ENCODE assay signal across 25 cellular contexts in the genomic region with DNA sequence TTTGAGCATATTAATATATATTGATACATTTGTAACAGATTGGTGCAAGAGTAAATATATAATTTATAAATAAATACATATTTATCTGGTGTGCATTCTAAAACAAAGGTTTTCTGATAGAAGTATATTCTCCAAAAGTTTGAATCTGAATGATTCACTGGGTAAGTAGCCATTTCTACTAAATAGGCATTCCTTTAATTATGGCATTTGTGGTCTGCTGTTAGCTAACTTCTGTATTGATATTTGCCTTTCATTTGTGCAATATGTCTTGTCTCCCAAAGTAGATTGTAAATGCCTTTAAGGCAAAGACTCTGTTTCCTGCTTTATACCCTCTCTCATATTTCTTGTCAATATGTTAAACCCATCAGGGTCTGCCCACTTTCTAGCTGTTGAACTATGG. TPM values are rescaled to one million over a fixed set of nuclear protein-coding genes. Genes with fewer than 3 reads are reported as not detected.
DNase-seq lines count a peak whose midpoint lies in the region; ATAC-seq and TF ChIP-seq lines count a peak whose summit lies in the region.
"Had no signal": no experiment of that assay in that cellular context is flagged by ENCODE, and none has a peak within 500 bp of the region (broad histone marks: within the 10 kb centered on the region; RNA-seq: fewer than 3 reads in every experiment).

No MANE protein-coding gene starts in this region.

- peak; percentile 10 for DNase-seq in mammary epithelial cell
- no peak for DNase-seq in MCF 10A (ENCODE audit: unreplicated experiment)
- peak; percentile 77 for DNase-seq in PC-3
- peak; percentile 20 for DNase-seq in fibroblast of gingiva (ENCODE audit: low read depth)
- DNase-seq in stimulated activated CD4-positive, alpha-beta T cell treated with anti-CD3 and anti-CD28 coated beads, Interleukin-2, amount 100 ng/mL, for 48 hours = no peak
- no peak for DNase-seq in GM13977 (ENCODE audit: low spot score)
- DNase-seq in HCEC 1CT = no peak
- no peak for DNase-seq in posterior vena cava (ENCODE audit: low spot score)
- DNase-seq: BE2C; CD8-positive, alpha-beta memory T cell; DMS 273 treated with DMSO at 0.1 percent for 48 hours; DND-41; KBM-7; MG63; NCI-H1048; NCI-H1417; NCI-H1694 treated with DMSO at 0.1 percent for 48 hours; NCI-H2081; NCI-H2227 treated with DMSO at 0.1 percent for 48 hours; NCI-H526 treated with DMSO at 0.1 percent for 48 hours; Peyer's patch; SIG-M5 had no signal

- H3K9me3 ChIP-seq in mammary epithelial cell (replicated peaks; ENCODE audit: insufficient read depth, low read length) = no peaks in the 10 kb centered on the region
- no peaks in the 10 kb centered on the region for H3K9me3 ChIP-seq in PC-3 (ENCODE audit: low read length)
- H3K9me3 ChIP-seq: BE2C, MG63, Peyer's patch had no signal

- peaks cover 17% of the 10 kb centered on the region for H3K4me1 Mint-ChIP-seq in MCF 10A (ENCODE audit: insufficient read depth, unreplicated experiment)
- H3K4me1 Mint-ChIP-seq: CD14-positive monocyte; CD8-positive, alpha-beta memory T cell had no signal

- TF ChIP-seq CTCF in mammary epithelial cell (conservative IDR thresholded peaks at IDR 0.05 in 1 of 2, IDR thresholded peaks at IDR 0.05 in 1 of 2; ENCODE audit: extremely low read depth in 1 of 2, insufficient read depth in 1 of 2, low read depth in 1 of 2, low read length in 2 of 2) (no peak), MCF 10A (IDR thresholded peaks at IDR 0.05; ENCODE audit: unreplicated experiment) (no peak), PC-3 (conservative IDR thresholded peaks at IDR 0.05; ENCODE audit: low read depth, low read length) (no peak), GM13977 (IDR thresholded peaks at IDR 0.05; ENCODE audit: extremely low read depth, insufficient read depth, missing control alignments) (no peak)

- H4K20me1 ChIP-seq in mammary epithelial cell (ENCODE audit: insufficient read depth, low read length) = no peaks in the 10 kb centered on the region
- H4K20me1 ChIP-seq in PC-3 (ENCODE audit: low read length) = no peaks in the 10 kb centered on the region

- POLR2A ChIA-PET in MCF 10A (lab: Yijun Ruan, JAX) (interaction anchor here (0.9 to 2.4 kb wide), 3 partner anchors 9 to 154 kb away, joined by 3 to 11 read pairs (median 3); no protein-coding TSS in a partner anchor), PC-3 (lab: Charles Lee; ENCODE audit: unreplicated experiment) (interaction anchor here (0.6 kb wide), 2 partner anchors 207 to 427 kb away, joined by 3 to 7 read pairs; no protein-coding TSS in a partner anchor)

- no peak overlapping the region for H3K9ac ChIP-seq in mammary epithelial cell (ENCODE audit: insufficient read depth, low read length)
- no peak overlapping the region for H3K9ac ChIP-seq in PC-3 (ENCODE audit: low read length)

- H3K4me3 Mint-ChIP-seq in MCF 10A (ENCODE audit: unreplicated experiment) = no peak overlapping the region
- H3K4me3 Mint-ChIP-seq: CD14-positive monocyte; CD8-positive, alpha-beta memory T cell had no signal

- H3K27me3 ChIP-seq in mammary epithelial cell (ENCODE audit: insufficient read depth, low read length) (no peaks in the 10 kb centered on the region), PC-3 (ENCODE audit: low read length) (no peaks in the 10 kb centered on the region)
- H3K27me3 ChIP-seq: BE2C, MG63, Peyer's patch had no signal

- dilution Hi-C loops in mammary epithelial cell (cut with HindIII; ENCODE audit: low sequenced_read_pairs) = no loop called here

- BruUV-seq in mammary epithelial cell (replicated peaks; lab: Mats Ljungman, UMichigan) (no TSS peak), MCF 10A (replicated peaks; lab: Mats Ljungman, UMichigan) (no TSS peak), PC-3 (replicated peaks; lab: Mats Ljungman, UMichigan) (no TSS peak)

- CTCF ChIA-PET in mammary epithelial cell (lab: Charles Lee; ENCODE audit: low non-redundant PET) = no interaction called here
- CTCF ChIA-PET in MCF 10A (lab: Yijun Ruan, JAX) = interaction anchor here (0.5 kb wide), 1 partner anchor 41 kb away, joined by 4 read pairs; no protein-coding TSS in a partner anchor
- CTCF ChIA-PET in PC-3 (lab: Charles Lee) = no interaction called here

- H3K79me2 ChIP-seq in mammary epithelial cell (ENCODE audit: insufficient read depth, low read length) = no peaks in the 10 kb centered on the region
- H3K79me2 ChIP-seq in PC-3 (ENCODE audit: low read length) = no peaks in the 10 kb centered on the region

- H3K27ac ChIP-seq in mammary epithelial cell (ENCODE audit: insufficient read depth, low read depth, low read length) = peak overlapping the region; percentile 11
- H3K27ac ChIP-seq in PC-3 (ENCODE audit: low read length) = 0 out of 2 replicates have a peak overlapping the region, but pooled peaks have one; percentile 0
- H3K27ac ChIP-seq: 22Rv1, Peyer's patch, SK-N-MC had no signal

- H2AFZ ChIP-seq in mammary epithelial cell (ENCODE audit: low read depth, low read length) = no peak overlapping the region
- no peak overlapping the region for H2AFZ ChIP-seq in PC-3 (ENCODE audit: low read length)

- H3K9me2 ChIP-seq in PC-3 (replicated peaks; ENCODE audit: low read length) = 0 out of 2 replicates have a peak, but pooled peaks cover 3% of the 10 kb centered on the region

- H3K4me2 ChIP-seq in mammary epithelial cell (ENCODE audit: insufficient read depth, low read depth, low read length) (peak overlapping the region; percentile 62), PC-3 (ENCODE audit: low read length) (peak overlapping the region; percentile 54)

- H3K4me1 ChIP-seq in mammary epithelial cell (ENCODE audit: insufficient read depth, low read length) (peaks cover 24% of the 10 kb centered on the region), PC-3 (ENCODE audit: insufficient read depth, low read length) (peaks cover 15% of the 10 kb centered on the region)
- H3K4me1 ChIP-seq: BE2C, Peyer's patch had no signal

- H3F3A ChIP-seq in PC-3 (ENCODE audit: low read length, unreplicated experiment) = peaks cover 5% of the 10 kb centered on the region

- no peaks in the 10 kb centered on the region for H3K36me3 Mint-ChIP-seq in MCF 10A (ENCODE audit: insufficient read depth, unreplicated experiment)
- H3K36me3 Mint-ChIP-seq: CD14-positive monocyte; CD8-positive, alpha-beta memory T cell had no signal

- peak; percentile 14; the same call in 1 of the 2 replicates for ATAC-seq in PC-3

- no peaks in the 10 kb centered on the region for H3K9me3 Mint-ChIP-seq in MCF 10A (ENCODE audit: unreplicated experiment)
- H3K9me3 Mint-ChIP-seq: CD14-positive monocyte; CD8-positive, alpha-beta memory T cell had no signal

- H3K27me3 Mint-ChIP-seq in MCF 10A (ENCODE audit: insufficient read depth, unreplicated experiment) = no peaks in the 10 kb centered on the region

- H3K36me3 ChIP-seq in mammary epithelial cell (ENCODE audit: insufficient read depth, low read length) = no peaks in the 10 kb centered on the region
- H3K36me3 ChIP-seq in PC-3 (ENCODE audit: low read depth, low read length) = no peaks in the 10 kb centered on the region
- H3K36me3 ChIP-seq: BE2C, MG63, Peyer's patch had no signal

- intact Hi-C loops in mammary epithelial cell (cut with micrococcal nuclease) = no loop called here
- intact Hi-C loops in MCF 10A (cut with micrococcal nuclease) = no loop called here
- intact Hi-C loops in PC-3 (cut with micrococcal nuclease) = no loop called here
- intact Hi-C loops in posterior vena cava (cut with DNase I) = no loop called here

- no peak overlapping the region for H3K27ac Mint-ChIP-seq in MCF 10A (ENCODE audit: low read depth, unreplicated experiment)
- H3K27ac Mint-ChIP-seq: CD14-positive monocyte; CD8-positive, alpha-beta memory T cell had no signal

- no peak overlapping the region for H3K4me3 ChIP-seq in mammary epithelial cell (replicated peaks in 1 of 3; ENCODE audit: insufficient read depth in 1 of 3, low read depth in 2 of 3, low read length in 3 of 3)
- peak overlapping the region; percentile 4; the same call in 1 of the 2 replicates for H3K4me3 ChIP-seq in PC-3 (ENCODE audit: low read length)
- H3K4me3 ChIP-seq: MG63, Peyer's patch, SK-N-MC had no signal

- in situ Hi-C loops in mammary epithelial cell (cut with MboI; ENCODE audit: low sequenced_read_pairs in 2 of 2) (no loop called here), GM13977 (cut with MboI; ENCODE audit: low pct_unique_long_range_greater_than_20kb, low sequenced_read_pairs, unreplicated experiment) (no loop called here)

RNA-seq across cellular contexts. Expression of a gene that starts 11.1 kb away (rescaled TPM):
- total RNA-seq in mammary epithelial cell = 10 to 100 TPM; 13.8 to 33.5 TPM
- 4.0 TPM for polyA plus RNA-seq in mammary epithelial cell
- 19.7 TPM for polyA minus RNA-seq in mammary epithelial cell
- 10.9 and 12.2 TPM in 2 replicates for total RNA-seq in MCF 10A (2022)
- total RNA-seq in PC-3 (2014; rRNA removed) = 24.5 and 26.4 TPM in 2 replicates
- total RNA-seq in posterior vena cava = 10 to 100 TPM; 75.0 to 96.1 TPM

Comparison
In these comparisons a context has a peak if more than half of its experiments do, and no peak if none do; other contexts are left out.
1. DNase-seq: peak in mammary epithelial cell (single experiment), PC-3 (single experiment) and fibroblast of gingiva (single experiment); none in MCF 10A (single experiment), stimulated activated CD4-positive, alpha-beta T cell treated with anti-CD3 and anti-CD28 coated beads, Interleukin-2, amount 100 ng/mL, for 48 hours (0 of 2), GM13977 (single experiment), HCEC 1CT (single experiment) and posterior vena cava (single experiment).